Comparison of ENCODE assay signal across 8 cellular contexts in genomic region chr6:133916650-133917151, GRCh38. TPM values are rescaled to one million over a fixed set of nuclear protein-coding genes. Genes with fewer than 3 reads are reported as not detected.
DNase-seq lines count a peak whose midpoint lies in the region; ATAC-seq and TF ChIP-seq lines count a peak whose summit lies in the region.

No MANE protein-coding gene starts in this region.

- no peak overlapping the region for H3K27ac ChIP-seq in right cardiac atrium (ENCODE audit: low read length)

- intact Hi-C loops in right cardiac atrium (cut with DNase I), result loop anchor here in 3 of 4 donors (5.0 to 10.0 kb wide), 2 partner anchors 342 to 349 kb away; no protein-coding TSS in a partner anchor
- intact Hi-C loops in sciatic nerve (cut with DNase I), result loop anchor here (10.0 kb wide), 1 partner anchor 352 kb away; no protein-coding TSS in a partner anchor

- no peaks in the 10 kb centered on the region for H3K9me3 Mint-ChIP-seq in T-cell

- no peaks in the 10 kb centered on the region for H3K36me3 Mint-ChIP-seq in T-cell

- no peak overlapping the region for H3K4me3 Mint-ChIP-seq in T-cell

- no peaks in the 10 kb centered on the region for H3K4me1 ChIP-seq in right cardiac atrium (ENCODE audit: control insufficient read depth, insufficient read depth, low read length)

- H3K27me3 Mint-ChIP-seq in T-cell, result peaks cover 7 to 13% of the 10 kb centered on the region in 2 donors

- no peak overlapping the region for H3K27ac Mint-ChIP-seq in T-cell

- ATAC-seq in HG02798 (IDR thresholded peaks at IDR 0.05; ENCODE audit: poor library complexity, unreplicated experiment) (peak; percentile 84), T-cell (replicated peaks in 1 of 4) (peak in 3 of 4 experiments; percentile 58 to 59 (median 58)), right cardiac atrium (peak; percentile 89 to 91), sciatic nerve (peak; percentile 90), HG02970 (IDR thresholded peaks at IDR 0.05; ENCODE audit: low FRiP score, unreplicated experiment) (no peak)

- peak; percentile 44 for DNase-seq in NCI-H1436 treated with DMSO at 0.1 percent for 48 hours (lab: John Stamatoyannopoulos, UW)
- DNase-seq in T-cell, result peak in 33 of 34 experiments; percentile 11 to 71 (median 55)
- peak; percentile 63 for DNase-seq in amniotic stem cell (lab: John Stamatoyannopoulos, UW)
- peak; percentile 89 to 97 (median 92) for DNase-seq in right cardiac atrium
- DNase-seq in sciatic nerve (ENCODE audit: low spot score), result peak; percentile 95

- H3K9me3 ChIP-seq in right cardiac atrium (ENCODE audit: control insufficient read depth, low read length), result no peaks in the 10 kb centered on the region

- H3K27me3 ChIP-seq in right cardiac atrium (ENCODE audit: control insufficient read depth, insufficient read depth), result no peaks in the 10 kb centered on the region

- 8% methylated on average over 8 of the region's 8 CpGs for WGBS in right cardiac atrium

- CTCF ChIA-PET in T-cell (lab: Charles Lee), result interaction anchor here (0.5 to 3.5 kb wide), 26 partner anchors 8 to 1264 kb away, joined by 3 to 24 read pairs (median 4); no protein-coding TSS in a partner anchor

- H3K4me1 Mint-ChIP-seq in T-cell, result peaks cover 4 to 5% (median 4%) of the 10 kb centered on the region in 3 donors

- peak; percentile 89 for TF ChIP-seq CTCF in GM12875 (IDR thresholded peaks at IDR 0.05; ENCODE audit: borderline replicate concordance, insufficient read depth, low read depth, low read length)

- H3K4me3 ChIP-seq in GM12875 (ENCODE audit: low read depth, low read length) (no peak overlapping the region), right cardiac atrium (ENCODE audit: low read length) (no peak overlapping the region)

- POLR2A ChIA-PET in T-cell (lab: Charles Lee), result no interaction called here

RNA-seq across cellular contexts. Expression of gene TCF21, which starts 27.8 kb away (rescaled TPM):
- total RNA-seq in T-cell (under 1 TPM in 2 of 5 donors, not detected in 3; 0.07 to 0.12 TPM), right cardiac atrium (10 to 100 TPM in 3 of 4 donors, 1 to 10 TPM in 1; 10.0 to 25.4 (median 12.9) TPM), sciatic nerve (0.80 TPM)
- 7.9 TPM for polyA plus RNA-seq in right cardiac atrium

RNA-seq across cellular contexts. Expression of gene TBPL1, which starts 36.3 kb away (rescaled TPM):
- 10 to 100 TPM; 27.7 to 30.5 (median 28.9) TPM for total RNA-seq in T-cell
- 10 to 100 TPM; 24.8 to 32.0 (median 25.9) TPM for total RNA-seq in right cardiac atrium
- 30.2 TPM for polyA plus RNA-seq in right cardiac atrium
- 18.5 TPM for total RNA-seq in sciatic nerve

Comparison
In these comparisons a context has a peak if more than half of its experiments do, and no peak if none do; other contexts are left out.
1. DNase-seq: peak in every context shown above with its lines; median percentile 95 in sciatic nerve; 92 in right cardiac atrium; 63 in amniotic stem cell; 55 in T-cell; 44 in NCI-H1436 treated with DMSO at 0.1 percent for 48 hours.